11 cellular contexts compared by ENCODE assay signal in the genomic region with DNA sequence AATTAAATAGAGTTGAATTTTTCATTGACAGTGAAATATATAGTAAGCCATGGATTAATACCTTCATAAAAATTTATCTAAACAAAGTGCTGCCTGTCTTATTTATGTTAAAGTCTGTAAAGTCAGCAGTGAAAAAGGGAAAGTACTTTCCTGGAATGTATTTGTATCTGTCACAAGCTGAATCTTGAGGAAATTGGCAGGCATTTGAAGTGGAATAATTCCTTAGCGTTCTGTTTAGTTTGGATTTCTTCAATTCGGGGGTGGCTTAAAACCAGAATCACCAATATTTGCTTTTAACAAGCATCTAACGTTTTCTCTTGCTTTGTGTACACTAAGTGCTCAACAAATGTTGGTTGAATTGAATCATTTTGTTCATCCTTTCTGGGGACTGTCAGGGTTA. TPM values are rescaled to one million over a fixed set of nuclear protein-coding genes. Genes with fewer than 3 reads are reported as not detected.
DNase-seq lines count a peak whose midpoint lies in the region; ATAC-seq and TF ChIP-seq lines count a peak whose summit lies in the region.
"Had no signal": no experiment of that assay in that cellular context is flagged by ENCODE, and none has a peak within 500 bp of the region (broad histone marks: within the 10 kb centered on the region; RNA-seq: fewer than 3 reads in every experiment).

No MANE protein-coding gene starts in this region.

- peaks cover 11% of the 10 kb centered on the region for H3K36me3 Mint-ChIP-seq in activated B cell treated with CpG ODN at 0.5 μM for 24 hours (ENCODE audit: low read depth)

- H3K27me3 ChIP-seq in GM23248 (replicated peaks; ENCODE audit: insufficient read depth) (no peaks in the 10 kb centered on the region), spleen (replicated peaks in 1 of 7) (no peaks in the 10 kb centered on the region)

- POLR2A ChIA-PET in activated B cell treated with CpG ODN at 0.5 μM for 24 hours (lab: Charles Lee): no interaction called here

- H3K9me3 ChIP-seq in GM23248 (ENCODE audit: low read depth): no peaks in the 10 kb centered on the region
- no peaks in the 10 kb centered on the region for H3K9me3 ChIP-seq in spleen

- no peaks in the 10 kb centered on the region for H4K20me1 ChIP-seq in GM23248 (ENCODE audit: insufficient read depth)

- no peak overlapping the region for H3K4me2 ChIP-seq in GM23248 (ENCODE audit: unreplicated experiment)

- peak overlapping the region; percentile 89 for H3K27ac ChIP-seq in GM23248
- H3K27ac ChIP-seq in spleen: peak overlapping the region in 7 of 8 donors; percentile 91 to 98 (median 95)

- H3K4me3 ChIP-seq in GM23248 (no peak overlapping the region), spleen (no peak overlapping the region)

- intact Hi-C loops in activated B cell treated with CpG ODN at 0.5 μM for 24 hours (cut with micrococcal nuclease): no loop called here
- intact Hi-C loops in spleen (cut with DNase I; ENCODE audit: low total_unique reads): no loop called here

- WGBS in GM23248 (ENCODE audit: low coverage in 1 of 2, low lambda C conversion rate in 2 of 2, missing lambda C conversion rate in 2 of 2), 2 experiments: 5 to 6% methylated on average over 3 of the region's 3 CpGs
- WGBS in spleen, 5 donors: 60 to 83% (median 80%) methylated on average over 3 of the region's 3 CpGs

- no peak for TF ChIP-seq CTCF in activated B cell treated with CpG ODN at 0.5 μM for 24 hours (IDR thresholded peaks at IDR 0.05)
- TF ChIP-seq CTCF in spleen (IDR thresholded peaks at IDR 0.05 in 8 of 11, conservative IDR thresholded peaks at IDR 0.05 in 3 of 11): no peak

- in situ Hi-C loops in GM23248 (cut with MboI): no loop called here

- H3K9me3 Mint-ChIP-seq in activated B cell treated with CpG ODN at 0.5 μM for 24 hours: no peaks in the 10 kb centered on the region

- CTCF ChIA-PET in activated B cell treated with CpG ODN at 0.5 μM for 24 hours (lab: Charles Lee): no interaction called here

- H3K9me2 ChIP-seq in GM23248 (ENCODE audit: insufficient read depth): no peaks in the 10 kb centered on the region

- H3F3A ChIP-seq in GM23248 (ENCODE audit: insufficient read depth): peaks cover 27% of the 10 kb centered on the region

- peak overlapping the region; percentile 59 for H3K27ac Mint-ChIP-seq in activated B cell treated with CpG ODN at 0.5 μM for 24 hours

- H3K27me3 Mint-ChIP-seq in activated B cell treated with CpG ODN at 0.5 μM for 24 hours: no peaks in the 10 kb centered on the region

- no peak overlapping the region for H3K4me3 Mint-ChIP-seq in activated B cell treated with CpG ODN at 0.5 μM for 24 hours

- peak overlapping the region; percentile 21 for H3K9ac ChIP-seq in GM23248

- no peaks in the 10 kb centered on the region for H3K36me3 ChIP-seq in GM23248 (ENCODE audit: low read depth)
- H3K36me3 ChIP-seq in spleen: peaks cover 0 to 20% (median under 1%) of the 10 kb centered on the region in 6 donors

- H2AFZ ChIP-seq in GM23248: peak overlapping the region; percentile 74

- H3K4me1 Mint-ChIP-seq in activated B cell treated with CpG ODN at 0.5 μM for 24 hours: peaks cover 7% of the 10 kb centered on the region

- H3K4me1 ChIP-seq in GM23248 (ENCODE audit: insufficient read depth): peaks cover 25% of the 10 kb centered on the region
- peaks cover 7 to 55% (median 38%) of the 10 kb centered on the region in 6 donors for H3K4me1 ChIP-seq in spleen

- H3K79me2 ChIP-seq in GM23248 (ENCODE audit: insufficient read depth): peaks cover 16% of the 10 kb centered on the region

- ATAC-seq in activated B cell treated with CpG ODN at 0.5 μM for 24 hours (ENCODE audit: low read depth) (no peak), HG02852 (IDR thresholded peaks at IDR 0.05; ENCODE audit: unreplicated experiment) (no peak), GM21786 (IDR thresholded peaks at IDR 0.05; ENCODE audit: unreplicated experiment) (no peak), GM21447 (IDR thresholded peaks at IDR 0.05; ENCODE audit: unreplicated experiment) (no peak)

- no peak for TF ChIP-seq POLR2A in spleen (IDR thresholded peaks at IDR 0.05)

- DNase-seq in GM23248 (peak; percentile 34), activated B cell treated with CpG ODN at 0.5 μM for 24 hours (no peak), iris pigment epithelial cell (ENCODE audit: low read depth) (peak; percentile 33), spleen (no peak), CD1c-positive myeloid dendritic cell (ENCODE audit: extremely low spot score) (no peak)
- DNase-seq: MM.1S, NCI-H446 treated with DMSO at 0.1 percent for 48 hours, SHP77 had no signal

RNA-seq across cellular contexts. Expression of a gene that starts 2.2 kb away (rescaled TPM):
- 37.5 and 37.7 TPM in 2 replicates for total RNA-seq in GM23248 (2014; rRNA removed; shearing (Covaris generic))
- polyA plus RNA-seq in GM23248 (2016; fragmentation: Nextera tagmentation; extraction: Ambion mirVana) (46.1 and 49.8 TPM in 2 replicates), spleen (10 to 100 TPM; 19.3 to 56.7 (median 50.6) TPM)
- total RNA-seq in activated B cell treated with CpG ODN at 0.5 μM for 24 hours (18.7 and 21.5 TPM in 2 replicates), spleen (10 to 100 TPM; 31.7 to 61.7 (median 56.4) TPM)

RNA-seq across cellular contexts. Expression of a gene that starts 39.3 kb away (rescaled TPM):
- 15.8 and 17.6 TPM in 2 replicates for total RNA-seq in GM23248 (2014; rRNA removed; shearing (Covaris generic))
- polyA plus RNA-seq in GM23248 (2016; fragmentation: Nextera tagmentation; extraction: Ambion mirVana) (30.6 and 36.9 TPM in 2 replicates), spleen (10 to 100 TPM; 34.4 to 47.3 (median 43.5) TPM)
- total RNA-seq in activated B cell treated with CpG ODN at 0.5 μM for 24 hours (71.4 and 77.4 TPM in 2 replicates), spleen (100 to 1,000 TPM in 1 of 7 donors, 10 to 100 TPM in 6; 62.6 to 105 (median 83.6) TPM)

Comparison
In these comparisons a context has a peak if more than half of its experiments do, and no peak if none do; other contexts are left out.
1. DNase-seq: peak in GM23248 (single experiment) and iris pigment epithelial cell (single experiment); none in activated B cell treated with CpG ODN at 0.5 μM for 24 hours (single experiment), spleen (single experiment) and CD1c-positive myeloid dendritic cell (single experiment).